Comparison of ENCODE assay signal across 9 cellular contexts in genomic region chr15:43204016-43204901, GRCh38. TPM values are rescaled to one million over a fixed set of nuclear protein-coding genes. Genes with fewer than 3 reads are reported as not detected.
DNase-seq lines count a peak whose midpoint lies in the region; TF ChIP-seq lines count a peak whose summit lies in the region.
"Had no signal": no experiment of that assay in that cellular context is flagged by ENCODE, and none has a peak within 500 bp of the region (broad histone marks: within the 10 kb centered on the region; RNA-seq: fewer than 3 reads in every experiment).

No MANE protein-coding gene starts in this region.

- CTCF ChIA-PET in AG04450 (lab: Charles Lee), result interaction anchor here (0.6 to 3.3 kb wide), 20 partner anchors 9 to 152 kb away, joined by 3 to 25 read pairs (median 4); partner anchors contain the start of gene CCNDBP1
- CTCF ChIA-PET in OCI-LY7 (lab: Charles Lee; ENCODE audit: unreplicated experiment), result interaction anchor here (1.3 kb wide), 1 partner anchor 10 kb away, joined by 4 read pairs; no protein-coding TSS in a partner anchor

- POLR2A ChIA-PET in AG04450 (lab: Yijun Ruan, JAX), result interaction anchor here (0.6 kb wide), 1 partner anchor 10 kb away, joined by 3 read pairs; no protein-coding TSS in a partner anchor
- POLR2A ChIA-PET in OCI-LY7 (lab: Charles Lee), result interaction anchor here (0.6 to 1.4 kb wide), 5 partner anchors 9 to 501 kb away, joined by 3 to 10 read pairs (median 5); no protein-coding TSS in a partner anchor

- peaks cover 37% of the 10 kb centered on the region for H3K27me3 ChIP-seq in AG04450 (ENCODE audit: control insufficient read depth, insufficient read depth, low read length)
- H3K27me3 ChIP-seq in sigmoid colon, result peaks cover 0 to 20% (median 0%) of the 10 kb centered on the region in 3 donors

- BruUV-seq in OCI-LY7 (replicated peaks; lab: Mats Ljungman, UMichigan), result no TSS peak

- H3K4me3 ChIP-seq in AG04450 (ENCODE audit: low read depth, low read length) (no peak overlapping the region), OCI-LY7 (ENCODE audit: low read depth, low read length, poor library complexity, severe bottlenecking) (no peak overlapping the region), sigmoid colon (no peak overlapping the region)

- no peaks in the 10 kb centered on the region for H3K36me3 ChIP-seq in OCI-LY7 (ENCODE audit: insufficient read depth, low read length)
- H3K36me3 ChIP-seq in sigmoid colon, result no peaks in the 10 kb centered on the region

- DNase-seq in AG04450 (ENCODE audit: low read depth, low spot score) (peak; percentile 37), GM19238 (ENCODE audit: insufficient read length, low spot score) (peak; percentile 46), OCI-LY7 (ENCODE audit: low spot score) (peak; percentile 62), glomerular visceral epithelial cell (ENCODE audit: extremely low spot score) (peak; percentile 67), sigmoid colon (no peak), NCI-H1436 (lab: John Stamatoyannopoulos, UW) (no peak), OCI-M2 (lab: John Stamatoyannopoulos, UW; ENCODE audit: unreplicated experiment) (no peak)
- DNase-seq in activated T-helper 9 cell treated with anti-CD3 and anti-CD28 coated beads, Interleukin-2, amount 50 U/mL, for 16 hours (ENCODE audit: low read depth), result peak; percentile 17

- no peaks in the 10 kb centered on the region for H4K20me1 ChIP-seq in OCI-LY7 (ENCODE audit: insufficient read depth, low read length)

- H3K9me2 ChIP-seq in OCI-LY7 (ENCODE audit: insufficient read depth, low read length), result no peaks in the 10 kb centered on the region

- no peak overlapping the region for H2AFZ ChIP-seq in OCI-LY7 (ENCODE audit: low read length)

- H3K79me2 ChIP-seq in OCI-LY7 (ENCODE audit: insufficient read depth, low read depth, low read length), result no peaks in the 10 kb centered on the region

- H3K4me2 ChIP-seq in OCI-LY7 (ENCODE audit: low read length), result no peak overlapping the region

- no peak for TF ChIP-seq EP300 in sigmoid colon (IDR thresholded peaks at IDR 0.05)

- H3K4me1 ChIP-seq in OCI-LY7 (ENCODE audit: insufficient read depth, low read length, poor library complexity, severe bottlenecking) (no peaks in the 10 kb centered on the region), sigmoid colon (no peaks in the 10 kb centered on the region)

- 31 to 40% methylated on average over 8 of the region's 8 CpGs for WGBS in sigmoid colon, 2 donors

- no peak overlapping the region for H3K27ac ChIP-seq in AG04450 (ENCODE audit: low read depth, low read length)
- no peak overlapping the region for H3K27ac ChIP-seq in OCI-LY7 (ENCODE audit: low read depth, low read length, poor library complexity, severe bottlenecking)
- no peak overlapping the region for H3K27ac ChIP-seq in sigmoid colon
- H3K27ac ChIP-seq: epithelial cell of prostate had no signal

- TF ChIP-seq CTCF in AG04450 (IDR thresholded peaks at IDR 0.05; ENCODE audit: low read depth, low read length) (peak; percentile 72), OCI-LY7 (conservative IDR thresholded peaks at IDR 0.05; ENCODE audit: low read length) (peak; percentile 86), sigmoid colon (IDR thresholded peaks at IDR 0.05) (peak in 3 of 4 experiments; percentile 25 to 35 (median 30))

- TF ChIP-seq POLR2A in sigmoid colon (IDR thresholded peaks at IDR 0.05), result no peak

- intact Hi-C loops in OCI-LY7 (cut with micrococcal nuclease; ENCODE audit: unreplicated experiment), result no loop called here
- intact Hi-C loops in sigmoid colon (cut with DNase I), result no loop called here

- H3K9me3 ChIP-seq in AG04450 (ENCODE audit: control insufficient read depth, insufficient read depth, low read length) (no peaks in the 10 kb centered on the region), OCI-LY7 (ENCODE audit: low read length) (no peaks in the 10 kb centered on the region), sigmoid colon (no peaks in the 10 kb centered on the region)

RNA-seq across cellular contexts. Expression of gene EPB42, which starts 16.6 kb away (rescaled TPM):
- polyA plus RNA-seq in AG04450 (2011; rRNA removed) (not detected in 2 replicates), sigmoid colon (under 1 TPM in 1 of 3 donors, not detected in 2; 0.06 TPM)
- polyA minus RNA-seq in AG04450 (2011; rRNA and poly(A)+ RNA removed), result not detected in 2 replicates
- not detected in 2 replicates for total RNA-seq in OCI-LY7 (2014; rRNA removed; shearing (Covaris generic))
- total RNA-seq in OCI-LY7 (2022) (not detected in 2 replicates), sigmoid colon (not detected)

RNA-seq across cellular contexts. Expression of gene CCNDBP1, which starts 19.1 kb away (rescaled TPM):
- polyA plus RNA-seq in AG04450 (2011; rRNA removed), result 43.3 and 54.2 TPM in 2 replicates
- polyA minus RNA-seq in AG04450 (2011; rRNA and poly(A)+ RNA removed), result 17.6 and 21.8 TPM in 2 replicates
- total RNA-seq in OCI-LY7 (2014; rRNA removed; shearing (Covaris generic)), result 46.9 and 56.0 TPM in 2 replicates
- 53.1 and 70.0 TPM in 2 replicates for total RNA-seq in OCI-LY7 (2022)
- total RNA-seq in sigmoid colon, result 10 to 100 TPM; 39.1 to 80.5 (median 49.8) TPM
- polyA plus RNA-seq in sigmoid colon, result 100 to 1,000 TPM in 1 of 3 donors, 10 to 100 TPM in 2; 52.1 to 109 (median 95.5) TPM

Comparison
In these comparisons a context has a peak if more than half of its experiments do, and no peak if none do; other contexts are left out.
1. DNase-seq: peak in AG04450 (single experiment), GM19238 (single experiment), OCI-LY7 (single experiment), activated T-helper 9 cell treated with anti-CD3 and anti-CD28 coated beads, Interleukin-2, amount 50 U/mL, for 16 hours (single experiment) and glomerular visceral epithelial cell (single experiment); none in sigmoid colon (single experiment), NCI-H1436 (single experiment) and OCI-M2 (single experiment).
2. CTCF ChIP-seq: peak in every context shown above with its lines; median percentile 86 in OCI-LY7; 72 in AG04450; 30 in sigmoid colon.